15 cellular contexts compared by ENCODE assay signal in the genomic region with DNA sequence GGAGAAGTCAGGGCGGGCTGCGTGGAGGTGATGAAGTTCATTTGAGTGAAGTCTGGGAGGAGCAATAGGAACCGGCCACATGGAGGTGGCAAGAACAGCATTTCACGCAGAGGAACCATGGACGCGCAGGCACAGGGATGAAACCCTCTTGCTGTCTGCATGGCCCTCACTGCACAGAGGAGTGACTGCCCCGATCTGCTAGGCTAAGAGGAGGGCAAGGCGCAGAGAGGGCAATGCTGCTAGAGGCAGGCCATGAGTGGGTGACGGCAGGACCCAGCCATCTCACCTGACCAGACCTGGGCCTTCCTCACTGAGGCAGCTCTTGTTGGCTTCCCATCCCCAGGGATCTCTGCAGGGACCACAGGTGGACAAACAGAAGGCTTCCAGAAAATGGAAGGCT.
A peak's percentile ranks its signal among the peaks of the same experiment; 100 is the strongest.
DNase-seq lines count a peak whose midpoint lies in the region; TF ChIP-seq lines count a peak whose summit lies in the region.
"Had no signal": no experiment of that assay in that cellular context is flagged by ENCODE, and none has a peak within 500 bp of the region (broad histone marks: within the 10 kb centered on the region; RNA-seq: fewer than 3 reads in every experiment).

No MANE protein-coding gene starts in this region.

- H3K4me1 ChIP-seq in esophagus muscularis mucosa, result peaks cover 0 to 7% (median 3%) of the 10 kb centered on the region in 4 donors
- peaks cover 20% of the 10 kb centered on the region for H3K4me1 ChIP-seq in stomach smooth muscle (ENCODE audit: control insufficient read depth, insufficient read depth, low read length)
- no peaks in the 10 kb centered on the region for H3K4me1 ChIP-seq in ascending aorta

- no peaks in the 10 kb centered on the region for H3K4me1 Mint-ChIP-seq in activated CD4-positive, alpha-beta T cell treated with anti-CD3 and anti-CD28 coated beads, Interleukin-2, amount 10 ng/mL, durations not matched to agents 24 days and 14 days
- H3K4me1 Mint-ChIP-seq in nephron progenitor cell (peaks cover 62% of the 10 kb centered on the region), progenitor cell of endocrine pancreas (ENCODE audit: low read depth) (peaks cover 6% of the 10 kb centered on the region)

- no peaks in the 10 kb centered on the region for H3K9me3 ChIP-seq in esophagus muscularis mucosa
- no peaks in the 10 kb centered on the region for H3K9me3 ChIP-seq in stomach smooth muscle (ENCODE audit: control insufficient read depth in 2 of 2, low read length in 2 of 2)
- H3K9me3 ChIP-seq in ascending aorta, result no peaks in the 10 kb centered on the region

- peaks cover 11% of the 10 kb centered on the region for H3K27me3 Mint-ChIP-seq in activated CD4-positive, alpha-beta T cell treated with anti-CD3 and anti-CD28 coated beads, Interleukin-2, amount 10 ng/mL, durations not matched to agents 24 days and 14 days
- H3K27me3 Mint-ChIP-seq in nephron progenitor cell (ENCODE audit: low read depth, poor library complexity), result peaks cover 7% of the 10 kb centered on the region
- peaks cover 6% of the 10 kb centered on the region for H3K27me3 Mint-ChIP-seq in progenitor cell of endocrine pancreas

- H3K27ac ChIP-seq in esophagus muscularis mucosa (replicated peaks in 1 of 4) (no peak overlapping the region), stomach smooth muscle (ENCODE audit: low read length) (peak overlapping the region; percentile 31), ascending aorta (no peak overlapping the region)
- H3K27ac ChIP-seq: 22Rv1 had no signal

- intact Hi-C loops in activated CD4-positive, alpha-beta T cell treated with anti-CD3 and anti-CD28 coated beads, Interleukin-2, amount 10 ng/mL, durations not matched to agents 24 days and 14 days (cut with micrococcal nuclease), result no loop called here
- intact Hi-C loops in esophagus muscularis mucosa (cut with DNase I), result no loop called here
- intact Hi-C loops in ascending aorta (cut with DNase I), result no loop called here

- H3K9ac ChIP-seq in stomach smooth muscle (ENCODE audit: low read length in 2 of 2), result no peak overlapping the region

- no peak for TF ChIP-seq EP300 in esophagus muscularis mucosa (IDR thresholded peaks at IDR 0.05)

- H3K36me3 ChIP-seq in esophagus muscularis mucosa (no peaks in the 10 kb centered on the region), stomach smooth muscle (ENCODE audit: control insufficient read depth in 2 of 2, insufficient read depth in 2 of 2, low read length in 2 of 2) (no peaks in the 10 kb centered on the region), ascending aorta (no peaks in the 10 kb centered on the region)

- H3K4me3 ChIP-seq in esophagus muscularis mucosa (no peak overlapping the region), stomach smooth muscle (ENCODE audit: low read length in 2 of 2) (no peak overlapping the region), ascending aorta (no peak overlapping the region)

- no peaks in the 10 kb centered on the region for H3K9me3 Mint-ChIP-seq in activated CD4-positive, alpha-beta T cell treated with anti-CD3 and anti-CD28 coated beads, Interleukin-2, amount 10 ng/mL, durations not matched to agents 24 days and 14 days
- H3K9me3 Mint-ChIP-seq in nephron progenitor cell (no peaks in the 10 kb centered on the region), progenitor cell of endocrine pancreas (ENCODE audit: low read depth) (no peaks in the 10 kb centered on the region)
- H3K9me3 Mint-ChIP-seq: CD8-positive, alpha-beta T cell had no signal

- H3K27me3 ChIP-seq in esophagus muscularis mucosa, result peaks cover 0 to 51% (median 4%) of the 10 kb centered on the region in 4 donors
- H3K27me3 ChIP-seq in stomach smooth muscle (ENCODE audit: control insufficient read depth in 1 of 2, insufficient read depth in 2 of 2, low read length in 2 of 2), result no peaks in the 10 kb centered on the region
- H3K27me3 ChIP-seq in ascending aorta, result no peaks in the 10 kb centered on the region

- 85% methylated on average over 6 of the region's 9 CpGs for WGBS in esophagus muscularis mucosa

- no peak overlapping the region for H3K4me3 Mint-ChIP-seq in activated CD4-positive, alpha-beta T cell treated with anti-CD3 and anti-CD28 coated beads, Interleukin-2, amount 10 ng/mL, durations not matched to agents 24 days and 14 days
- H3K4me3 Mint-ChIP-seq in nephron progenitor cell (no peak overlapping the region), progenitor cell of endocrine pancreas (ENCODE audit: low read depth) (no peak overlapping the region)
- H3K4me3 Mint-ChIP-seq: CD8-positive, alpha-beta T cell had no signal

- H3K27ac Mint-ChIP-seq in activated CD4-positive, alpha-beta T cell treated with anti-CD3 and anti-CD28 coated beads, Interleukin-2, amount 10 ng/mL, durations not matched to agents 24 days and 14 days, result no peak overlapping the region
- H3K27ac Mint-ChIP-seq in nephron progenitor cell (peak overlapping the region; percentile 60), progenitor cell of endocrine pancreas (no peak overlapping the region)
- H3K27ac Mint-ChIP-seq: CD14-positive monocyte; CD8-positive, alpha-beta T cell had no signal

- no peak for TF ChIP-seq CTCF in esophagus muscularis mucosa (IDR thresholded peaks at IDR 0.05)
- no peak for TF ChIP-seq CTCF in nephron progenitor cell (IDR thresholded peaks at IDR 0.05)
- no peak for TF ChIP-seq CTCF in progenitor cell of endocrine pancreas (IDR thresholded peaks at IDR 0.05; ENCODE audit: unreplicated experiment)
- TF ChIP-seq CTCF in ascending aorta (IDR thresholded peaks at IDR 0.05), result no peak

- peak; percentile 32 for DNase-seq in activated CD4-positive, alpha-beta T cell treated with anti-CD3 and anti-CD28 coated beads, Interleukin-2, amount 10 ng/mL, durations not matched to agents 24 days and 14 days
- no peak for DNase-seq in activated CD4-positive, alpha-beta T cell treated with anti-CD3 and anti-CD28 coated beads, Interleukin-2, amount 50 U/mL, for 4 hours
- DNase-seq in esophagus muscularis mucosa (ENCODE audit: extremely low spot score) (peak; percentile 90), nephron progenitor cell (no peak), progenitor cell of endocrine pancreas (ENCODE audit: low spot score, unreplicated experiment) (no peak), ascending aorta (ENCODE audit: low spot score in 2 of 2) (no peak), superior temporal gyrus (ENCODE audit: extremely low spot score) (no peak)
- DNase-seq: CD8-positive, alpha-beta T cell; COR-L47; DMS153; DMS79 treated with DMSO at 0.1 percent for 48 hours; EL had no signal

- no peaks in the 10 kb centered on the region for H3K36me3 Mint-ChIP-seq in activated CD4-positive, alpha-beta T cell treated with anti-CD3 and anti-CD28 coated beads, Interleukin-2, amount 10 ng/mL, durations not matched to agents 24 days and 14 days (ENCODE audit: low read depth)
- H3K36me3 Mint-ChIP-seq in nephron progenitor cell (ENCODE audit: low read depth), result no peaks in the 10 kb centered on the region
- H3K36me3 Mint-ChIP-seq in progenitor cell of endocrine pancreas (ENCODE audit: insufficient read depth), result no peaks in the 10 kb centered on the region
- H3K36me3 Mint-ChIP-seq: CD8-positive, alpha-beta T cell had no signal

- TF ChIP-seq POLR2A in esophagus muscularis mucosa (IDR thresholded peaks at IDR 0.05; ENCODE audit: low read depth), result no peak

Comparison
In these comparisons a context has a peak if more than half of its experiments do, and no peak if none do; other contexts are left out.
1. DNase-seq: peak in activated CD4-positive, alpha-beta T cell treated with anti-CD3 and anti-CD28 coated beads, Interleukin-2, amount 10 ng/mL, durations not matched to agents 24 days and 14 days (single experiment) and esophagus muscularis mucosa (single experiment); none in activated CD4-positive, alpha-beta T cell treated with anti-CD3 and anti-CD28 coated beads, Interleukin-2, amount 50 U/mL, for 4 hours (0 of 2), nephron progenitor cell (single experiment), progenitor cell of endocrine pancreas (single experiment), ascending aorta (0 of 2) and superior temporal gyrus (single experiment).